ENCODE assay signal across 7 cellular contexts in the genomic region with DNA sequence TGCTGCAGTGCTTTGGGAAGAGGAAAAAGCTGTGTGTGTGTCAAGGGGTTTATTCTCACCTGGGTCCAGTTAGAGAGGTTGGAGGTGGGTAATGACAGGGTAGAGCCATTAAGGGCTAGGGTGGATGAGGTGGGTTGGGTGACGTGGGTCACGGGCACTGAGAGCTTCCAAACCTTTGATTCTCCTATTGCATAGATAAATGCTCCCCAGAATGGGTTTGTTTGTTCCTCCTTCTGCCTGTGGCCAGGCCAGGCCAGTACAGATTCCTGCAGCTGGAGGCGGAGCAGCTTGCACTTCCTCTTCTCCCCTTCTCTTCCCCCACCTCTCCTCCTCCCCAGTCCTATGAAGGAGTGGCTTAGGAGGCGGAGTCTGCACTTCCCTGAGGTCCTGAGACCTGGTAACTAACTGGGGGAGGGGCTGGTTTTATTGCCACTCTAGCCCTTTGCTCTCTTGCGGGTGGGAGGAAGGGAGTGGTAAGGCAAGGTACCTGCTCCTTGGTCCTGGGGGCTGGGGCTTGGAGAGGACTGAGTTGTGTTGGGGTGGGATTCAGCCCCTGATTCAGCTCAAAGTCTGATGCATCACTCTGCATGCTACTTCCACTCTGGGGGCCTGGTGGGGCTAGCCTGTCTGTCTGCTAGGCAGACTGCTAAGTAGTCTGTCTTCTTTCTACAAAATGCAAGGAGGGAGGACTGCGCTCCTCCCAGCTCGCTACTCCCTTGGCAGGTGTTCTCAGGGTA. TPM values are rescaled to one million over a fixed set of nuclear protein-coding genes. Genes with fewer than 3 reads are reported as not detected.
DNase-seq lines count a peak whose midpoint lies in the region; FAIRE-seq and TF ChIP-seq lines count a peak whose summit lies in the region.
"Had no signal": no experiment of that assay in that cellular context is flagged by ENCODE, and none has a peak within 500 bp of the region (broad histone marks: within the 10 kb centered on the region; RNA-seq: fewer than 3 reads in every experiment).

No MANE protein-coding gene starts in this region.

- peak overlapping the region; percentile 77 for H4K91ac ChIP-seq in trophoblast cell (ENCODE audit: low read depth, low read length)

- H3K27me3 ChIP-seq in bronchial epithelial cell (ENCODE audit: control insufficient read depth, insufficient read depth, low read length) (no peaks in the 10 kb centered on the region), trophoblast cell (ENCODE audit: insufficient read depth, low read length) (no peaks in the 10 kb centered on the region)

- H3K4ac ChIP-seq in trophoblast cell (ENCODE audit: low read depth, low read length): peak overlapping the region; percentile 18

- H3K18ac ChIP-seq in trophoblast cell (ENCODE audit: low read length): peak overlapping the region; percentile 4

- H3K27ac ChIP-seq in trophoblast cell (ENCODE audit: low read depth, low read length): peak overlapping the region; percentile 84

- peak overlapping the region; percentile 19 for H3K14ac ChIP-seq in trophoblast cell (ENCODE audit: low read length)

- peak; percentile 22 for TF ChIP-seq CTCF in bronchial epithelial cell (IDR thresholded peaks at IDR 0.05; ENCODE audit: insufficient read depth, low read length, severe bottlenecking)

- H3K9ac ChIP-seq in trophoblast cell (ENCODE audit: low read length): no peak overlapping the region

- no peak overlapping the region for H4K12ac ChIP-seq in trophoblast cell (ENCODE audit: low read depth, low read length)

- H3K23ac ChIP-seq in trophoblast cell (ENCODE audit: low read length): no peak overlapping the region

- peaks cover 30% of the 10 kb centered on the region for H3K79me1 ChIP-seq in trophoblast cell (ENCODE audit: low read length)

- H2AK5ac ChIP-seq in trophoblast cell (ENCODE audit: low read length): no peak overlapping the region

- H2BK5ac ChIP-seq in trophoblast cell (ENCODE audit: low read depth, low read length, poor library complexity): peak overlapping the region; percentile 47

- H2BK120ac ChIP-seq in trophoblast cell (ENCODE audit: insufficient read depth, low read length, poor library complexity): peak overlapping the region; percentile 26

- peaks cover 20 to 27% of the 10 kb centered on the region in 2 experiments for H3K4me1 ChIP-seq in trophoblast cell (ENCODE audit: control insufficient read depth in 1 of 2, insufficient read depth in 2 of 2, low read length in 2 of 2)

- H3K36me3 ChIP-seq in bronchial epithelial cell (ENCODE audit: control insufficient read depth, insufficient read depth, low read length) (peaks cover 22% of the 10 kb centered on the region), trophoblast cell (ENCODE audit: control insufficient read depth in 1 of 2, insufficient read depth in 2 of 2, low read length in 2 of 2) (peaks cover 13 to 23% of the 10 kb centered on the region in 2 experiments)

- H2BK12ac ChIP-seq in trophoblast cell (ENCODE audit: low read length): peak overlapping the region; percentile 53

- peak; percentile 49 to 75 (median 63) for DNase-seq in NCI-H1417 (lab: John Stamatoyannopoulos, UW)
- DNase-seq in NCI-H1417 treated with DMSO at 0.1 percent for 48 hours (lab: John Stamatoyannopoulos, UW): no peak
- DNase-seq in MV-4-11 (lab: John Stamatoyannopoulos, UW): peak; percentile 96
- DNase-seq in bronchial epithelial cell (ENCODE audit: low read depth): peak; percentile 80
- DNase-seq in trophoblast cell: no peak
- DNase-seq in GOT3 (lab: John Stamatoyannopoulos, UW): no peak

- H3K4me3 ChIP-seq in bronchial epithelial cell (ENCODE audit: low read depth, low read length) (peak overlapping the region; percentile 91), trophoblast cell (ENCODE audit: low read depth, low read length) (no peak overlapping the region)

- peaks cover 18% of the 10 kb centered on the region for H3K79me2 ChIP-seq in trophoblast cell (ENCODE audit: control insufficient read depth, insufficient read depth, low read length, poor library complexity)

- peak overlapping the region; percentile 55 for H3K4me2 ChIP-seq in trophoblast cell (ENCODE audit: low read length)

- no CpG with 5 or more reads among the region's 7 CpGs for WGBS in trophoblast cell (ENCODE audit: extremely low coverage, insufficient coverage, insufficient read length)

- no peak overlapping the region for H4K8ac ChIP-seq in trophoblast cell (ENCODE audit: low read depth, low read length)

- no peak overlapping the region for H2AFZ ChIP-seq in trophoblast cell (ENCODE audit: insufficient read depth, low read length, poor library complexity)

- no peak for FAIRE-seq in bronchial epithelial cell (lab: Jason Lieb, UNC)

- H3K9me3 ChIP-seq in trophoblast cell (ENCODE audit: insufficient read depth, low read depth, low read length): no peaks in the 10 kb centered on the region

RNA-seq across cellular contexts. Expression of gene SPINT1, which starts 3.5 kb away (rescaled TPM):
- 145 and 191 TPM in 2 replicates for total RNA-seq in bronchial epithelial cell
- polyA plus RNA-seq in trophoblast cell (2013): 168 and 177 TPM in 2 replicates

RNA-seq across cellular contexts. Expression of gene PPP1R14D, which starts 18.9 kb away (rescaled TPM):
- total RNA-seq in bronchial epithelial cell: not detected in 2 replicates
- polyA plus RNA-seq in trophoblast cell (2013): not detected in 2 replicates
- polyA plus RNA-seq: AG04450 had no signal

RNA-seq across cellular contexts. Expression of gene RHOV, which starts 26.6 kb away (rescaled TPM):
- total RNA-seq in bronchial epithelial cell: 7.1 and 38.7 TPM in 2 replicates
- 2.3 and 2.7 TPM in 2 replicates for polyA plus RNA-seq in trophoblast cell (2013)

RNA-seq across cellular contexts. Expression of gene DNAJC17, which starts 40.1 kb away (rescaled TPM):
- total RNA-seq in bronchial epithelial cell: 21.1 and 30.7 TPM in 2 replicates
- polyA plus RNA-seq in trophoblast cell (2013): 42.8 and 44.7 TPM in 2 replicates

RNA-seq across cellular contexts. Expression of gene ZFYVE19, which starts 40.5 kb away (rescaled TPM):
- 30.3 and 34.0 TPM in 2 replicates for total RNA-seq in bronchial epithelial cell
- 13.1 and 14.9 TPM in 2 replicates for polyA plus RNA-seq in trophoblast cell (2013)

Comparison
In these comparisons a context has a peak if more than half of its experiments do, and no peak if none do; other contexts are left out.
1. DNase-seq: peak in NCI-H1417 (3 of 3), MV-4-11 (single experiment) and bronchial epithelial cell (single experiment); none in NCI-H1417 treated with DMSO at 0.1 percent for 48 hours (single experiment), trophoblast cell (0 of 2) and GOT3 (single experiment).